1 cellular context compared by ENCODE assay signal in genomic region chr1:167722152-167722869, GRCh38.
TF ChIP-seq lines count a peak whose summit lies in the region.

No MANE protein-coding gene starts in this region.

TF ChIP-seq in K562, 482 proteins besides CTCF, POLR2A, EP300 and RAD21 (continued from another document):
- TF ChIP-seq AFF4 (CRISPR knock-in tag; IDR thresholded peaks at IDR 0.05) (peak; percentile 79; the same call in 1 of the 2 replicates), ZNF778 (CRISPR knock-in tag; IDR thresholded peaks at IDR 0.05) (no peak), ATF7 (IDR thresholded peaks at IDR 0.05) (no peak), MCM2 (IDR thresholded peaks at IDR 0.05; ENCODE audit: low read depth) (no peak), ZNF239 (CRISPR knock-in tag; IDR thresholded peaks at IDR 0.05) (no peak), HOXB6 (CRISPR knock-in tag; IDR thresholded peaks at IDR 0.05; ENCODE audit: borderline replicate concordance) (no peak), MBD2 (IDR thresholded peaks at IDR 0.05; ENCODE audit: borderline replicate concordance, low read depth) (no peak), ARNT (IDR thresholded peaks at IDR 0.05) (no peak), THRAP3 (IDR thresholded peaks at IDR 0.05; ENCODE audit: borderline replicate concordance) (no peak), NFXL1 (CRISPR knock-in tag; IDR thresholded peaks at IDR 0.05) (no peak), HDAC2 (IDR thresholded peaks at IDR 0.05) (0 out of 2 replicates have a peak, but pooled peaks have one; percentile 6), ZNF586 (CRISPR knock-in tag; conservative IDR thresholded peaks at IDR 0.05) (no peak), ZNF436 (CRISPR knock-in tag; IDR thresholded peaks at IDR 0.05) (no peak), ESRRA (IDR thresholded peaks at IDR 0.05; ENCODE audit: borderline replicate concordance, low read depth) (no peak), ZNF75A (CRISPR knock-in tag; IDR thresholded peaks at IDR 0.05) (no peak), ZNF717 (CRISPR knock-in tag; IDR thresholded peaks at IDR 0.05) (no peak), FIP1L1 (IDR thresholded peaks at IDR 0.05; ENCODE audit: low read depth, low read length, poor library complexity, severe bottlenecking) (peak; percentile 15), STAT5A (IDR thresholded peaks at IDR 0.05; ENCODE audit: borderline replicate concordance, low read length) (no peak), CHCHD3 (CRISPR knock-in tag; IDR thresholded peaks at IDR 0.05) (no peak), CBFA2T2 (conservative IDR thresholded peaks at IDR 0.05) (no peak), ETS1 (conservative IDR thresholded peaks at IDR 0.05; ENCODE audit: control insufficient read depth, low read depth, low read length) (0 out of 2 replicates have a peak, but pooled peaks have one; percentile 17), EHMT2 (IDR thresholded peaks at IDR 0.05) (no peak), RBM14 (IDR thresholded peaks at IDR 0.05; ENCODE audit: borderline replicate concordance, insufficient read depth, low read depth, low read length) (peak; percentile 80; the same call in 1 of the 2 replicates), TFAP4 (CRISPR knock-in tag; IDR thresholded peaks at IDR 0.05; ENCODE audit: borderline replicate concordance) (no peak), ZNF124 (CRISPR knock-in tag; IDR thresholded peaks at IDR 0.05) (no peak; the same call in 1 of the 2 replicates), SIRT6 (IDR thresholded peaks at IDR 0.05; ENCODE audit: low read depth, low read length) (no peak), CBX8 (IDR thresholded peaks at IDR 0.05; ENCODE audit: borderline replicate concordance, extremely low read depth, low read depth, low read length, poor library complexity, severe bottlenecking) (no peak), ADNP (tag; IDR thresholded peaks at IDR 0.05) (no peak), ZNF133 (CRISPR knock-in tag; IDR thresholded peaks at IDR 0.05) (no peak), BHLHE40 (IDR thresholded peaks at IDR 0.05; ENCODE audit: low read length) (no peak), ZKSCAN8 (CRISPR knock-in tag; IDR thresholded peaks at IDR 0.05) (no peak), PCBP2 (IDR thresholded peaks at IDR 0.05; ENCODE audit: low read depth, low read length, poor library complexity, severe bottlenecking) (no peak), CCNT2 (IDR thresholded peaks at IDR 0.05; ENCODE audit: borderline replicate concordance, extremely low read depth, insufficient read length, low read depth, low read length) (peak; percentile 7), GTF2B (IDR thresholded peaks at IDR 0.05; ENCODE audit: extremely low read depth, insufficient read length) (no peak), RBBP5 (IDR thresholded peaks at IDR 0.05; ENCODE audit: borderline replicate concordance, insufficient read depth, low read length, poor library complexity, severe bottlenecking) (peak; percentile 91), TCF7 (IDR thresholded peaks at IDR 0.05; ENCODE audit: borderline replicate concordance) (no peak), MEIS2 (IDR thresholded peaks at IDR 0.05; ENCODE audit: partially characterized antibody) (no peak), ZBTB17 (CRISPR knock-in tag; IDR thresholded peaks at IDR 0.05) (no peak)
- TF ChIP-seq, protein P1, sequence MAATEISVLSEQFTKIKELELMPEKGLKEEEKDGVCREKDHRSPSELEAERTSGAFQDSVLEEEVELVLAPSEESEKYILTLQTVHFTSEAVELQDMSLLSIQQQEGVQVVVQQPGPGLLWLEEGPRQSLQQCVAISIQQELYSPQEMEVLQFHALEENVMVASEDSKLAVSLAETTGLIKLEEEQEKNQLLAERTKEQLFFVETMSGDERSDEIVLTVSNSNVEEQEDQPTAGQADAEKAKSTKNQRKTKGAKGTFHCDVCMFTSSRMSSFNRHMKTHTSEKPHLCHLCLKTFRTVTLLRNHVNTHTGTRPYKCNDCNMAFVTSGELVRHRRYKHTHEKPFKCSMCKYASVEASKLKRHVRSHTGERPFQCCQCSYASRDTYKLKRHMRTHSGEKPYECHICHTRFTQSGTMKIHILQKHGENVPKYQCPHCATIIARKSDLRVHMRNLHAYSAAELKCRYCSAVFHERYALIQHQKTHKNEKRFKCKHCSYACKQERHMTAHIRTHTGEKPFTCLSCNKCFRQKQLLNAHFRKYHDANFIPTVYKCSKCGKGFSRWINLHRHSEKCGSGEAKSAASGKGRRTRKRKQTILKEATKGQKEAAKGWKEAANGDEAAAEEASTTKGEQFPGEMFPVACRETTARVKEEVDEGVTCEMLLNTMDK (IDR thresholded peaks at IDR 0.05; ENCODE audit: borderline replicate concordance, insufficient read depth, low read depth, low read length, poor library complexity, severe bottlenecking) = no peak
- TF ChIP-seq, protein P2, sequence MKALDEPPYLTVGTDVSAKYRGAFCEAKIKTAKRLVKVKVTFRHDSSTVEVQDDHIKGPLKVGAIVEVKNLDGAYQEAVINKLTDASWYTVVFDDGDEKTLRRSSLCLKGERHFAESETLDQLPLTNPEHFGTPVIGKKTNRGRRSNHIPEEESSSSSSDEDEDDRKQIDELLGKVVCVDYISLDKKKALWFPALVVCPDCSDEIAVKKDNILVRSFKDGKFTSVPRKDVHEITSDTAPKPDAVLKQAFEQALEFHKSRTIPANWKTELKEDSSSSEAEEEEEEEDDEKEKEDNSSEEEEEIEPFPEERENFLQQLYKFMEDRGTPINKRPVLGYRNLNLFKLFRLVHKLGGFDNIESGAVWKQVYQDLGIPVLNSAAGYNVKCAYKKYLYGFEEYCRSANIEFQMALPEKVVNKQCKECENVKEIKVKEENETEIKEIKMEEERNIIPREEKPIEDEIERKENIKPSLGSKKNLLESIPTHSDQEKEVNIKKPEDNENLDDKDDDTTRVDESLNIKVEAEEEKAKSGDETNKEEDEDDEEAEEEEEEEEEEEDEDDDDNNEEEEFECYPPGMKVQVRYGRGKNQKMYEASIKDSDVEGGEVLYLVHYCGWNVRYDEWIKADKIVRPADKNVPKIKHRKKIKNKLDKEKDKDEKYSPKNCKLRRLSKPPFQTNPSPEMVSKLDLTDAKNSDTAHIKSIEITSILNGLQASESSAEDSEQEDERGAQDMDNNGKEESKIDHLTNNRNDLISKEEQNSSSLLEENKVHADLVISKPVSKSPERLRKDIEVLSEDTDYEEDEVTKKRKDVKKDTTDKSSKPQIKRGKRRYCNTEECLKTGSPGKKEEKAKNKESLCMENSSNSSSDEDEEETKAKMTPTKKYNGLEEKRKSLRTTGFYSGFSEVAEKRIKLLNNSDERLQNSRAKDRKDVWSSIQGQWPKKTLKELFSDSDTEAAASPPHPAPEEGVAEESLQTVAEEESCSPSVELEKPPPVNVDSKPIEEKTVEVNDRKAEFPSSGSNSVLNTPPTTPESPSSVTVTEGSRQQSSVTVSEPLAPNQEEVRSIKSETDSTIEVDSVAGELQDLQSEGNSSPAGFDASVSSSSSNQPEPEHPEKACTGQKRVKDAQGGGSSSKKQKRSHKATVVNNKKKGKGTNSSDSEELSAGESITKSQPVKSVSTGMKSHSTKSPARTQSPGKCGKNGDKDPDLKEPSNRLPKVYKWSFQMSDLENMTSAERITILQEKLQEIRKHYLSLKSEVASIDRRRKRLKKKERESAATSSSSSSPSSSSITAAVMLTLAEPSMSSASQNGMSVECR (CRISPR knock-in tag; IDR thresholded peaks at IDR 0.05) = peak; percentile 16; the same call in 1 of the 2 replicates
- TF ChIP-seq, protein P3, sequence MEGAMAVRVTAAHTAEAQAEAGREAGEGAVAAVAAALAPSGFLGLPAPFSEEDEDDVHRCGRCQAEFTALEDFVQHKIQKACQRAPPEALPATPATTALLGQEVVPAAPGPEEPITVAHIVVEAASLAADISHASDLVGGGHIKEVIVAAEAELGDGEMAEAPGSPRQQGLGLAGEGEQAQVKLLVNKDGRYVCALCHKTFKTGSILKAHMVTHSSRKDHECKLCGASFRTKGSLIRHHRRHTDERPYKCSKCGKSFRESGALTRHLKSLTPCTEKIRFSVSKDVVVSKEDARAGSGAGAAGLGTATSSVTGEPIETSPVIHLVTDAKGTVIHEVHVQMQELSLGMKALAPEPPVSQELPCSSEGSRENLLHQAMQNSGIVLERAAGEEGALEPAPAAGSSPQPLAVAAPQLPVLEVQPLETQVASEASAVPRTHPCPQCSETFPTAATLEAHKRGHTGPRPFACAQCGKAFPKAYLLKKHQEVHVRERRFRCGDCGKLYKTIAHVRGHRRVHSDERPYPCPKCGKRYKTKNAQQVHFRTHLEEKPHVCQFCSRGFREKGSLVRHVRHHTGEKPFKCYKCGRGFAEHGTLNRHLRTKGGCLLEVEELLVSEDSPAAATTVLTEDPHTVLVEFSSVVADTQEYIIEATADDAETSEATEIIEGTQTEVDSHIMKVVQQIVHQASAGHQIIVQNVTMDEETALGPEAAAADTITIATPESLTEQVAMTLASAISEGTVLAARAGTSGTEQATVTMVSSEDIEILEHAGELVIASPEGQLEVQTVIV (CRISPR knock-in tag; IDR thresholded peaks at IDR 0.05; ENCODE audit: borderline replicate concordance) = no peak
